ENCODE assay signal across 22 cellular contexts in the genomic region with DNA sequence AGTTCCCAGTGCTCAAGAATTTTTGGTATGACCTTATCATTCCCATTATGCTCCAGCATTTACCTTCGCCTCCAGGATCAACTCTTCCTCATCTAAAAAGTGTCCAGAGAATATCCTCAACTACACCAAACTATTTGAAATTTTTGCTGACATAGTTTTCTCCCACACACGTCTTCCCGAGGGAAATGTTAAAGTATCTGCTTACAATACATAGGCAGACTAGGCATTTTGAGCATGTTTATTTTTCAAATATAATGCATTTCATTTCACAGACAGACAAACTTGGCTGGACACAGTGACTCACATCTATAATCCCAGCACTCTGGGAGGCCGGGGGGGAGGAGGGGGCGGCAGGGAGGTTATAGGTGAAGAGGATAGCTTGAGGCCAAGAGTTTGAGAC.
DNase-seq lines count a peak whose midpoint lies in the region; ATAC-seq and TF ChIP-seq lines count a peak whose summit lies in the region.
"Had no signal": no experiment of that assay in that cellular context is flagged by ENCODE, and none has a peak within 500 bp of the region (broad histone marks: within the 10 kb centered on the region; RNA-seq: fewer than 3 reads in every experiment).

No MANE protein-coding gene starts in this region.

- WGBS in tibial nerve, 2 donors = 46 to 50% methylated on average over 5 of the region's 5 CpGs
- WGBS in prostate gland = 69% methylated on average over 5 of the region's 5 CpGs

- ATAC-seq in GM21717 (IDR thresholded peaks at IDR 0.05; ENCODE audit: unreplicated experiment) = no peak
- ATAC-seq: GM12878, GM23338 had no signal

- H3K4me1 ChIP-seq in tibial nerve = no peaks in the 10 kb centered on the region
- no peaks in the 10 kb centered on the region for H3K4me1 ChIP-seq in prostate gland (replicated peaks)
- H3K4me1 ChIP-seq: SJSA1 had no signal

- H3K9me3 ChIP-seq in tibial nerve (no peaks in the 10 kb centered on the region), prostate gland (no peaks in the 10 kb centered on the region)

- TF ChIP-seq POLR2A in tibial nerve (IDR thresholded peaks at IDR 0.05) (no peak), prostate gland (IDR thresholded peaks at IDR 0.05) (no peak)

- H3K36me3 ChIP-seq in tibial nerve = no peaks in the 10 kb centered on the region
- H3K36me3 ChIP-seq in prostate gland = no peaks in the 10 kb centered on the region
- H3K36me3 ChIP-seq: SJSA1 had no signal

- H3K27me3 ChIP-seq in tibial nerve (no peaks in the 10 kb centered on the region), prostate gland (replicated peaks; ENCODE audit: insufficient read depth) (no peaks in the 10 kb centered on the region)
- H3K27me3 ChIP-seq: SJSA1 had no signal

- H3K4me3 ChIP-seq in tibial nerve = no peak overlapping the region
- no peak overlapping the region for H3K4me3 ChIP-seq in prostate gland
- H3K4me3 ChIP-seq: GM12878, GM23338, SJSA1 had no signal

- TF ChIP-seq CTCF in tibial nerve (IDR thresholded peaks at IDR 0.05) = no peak
- TF ChIP-seq CTCF in prostate gland (IDR thresholded peaks at IDR 0.05) = no peak

- DNase-seq in amniotic epithelial cell (ENCODE audit: low read depth) = peak; percentile 52
- DNase-seq in brain pericyte (ENCODE audit: low read depth, low spot score) = peak; percentile 29
- peak; percentile 41 for DNase-seq in iris pigment epithelial cell (ENCODE audit: low read depth)
- no peak for DNase-seq in tibial nerve (ENCODE audit: low spot score in 2 of 2)
- DNase-seq in middle frontal gyrus (ENCODE audit: extremely low spot score, low spot score) = no peak
- DNase-seq in prostate gland (ENCODE audit: low spot score) = no peak
- DNase-seq: CD4-positive, CD25-positive, alpha-beta regulatory T cell; DMS 273 treated with DMSO at 0.1 percent for 48 hours; DND-41; HCEC 1CT; Karpas-422; NCI-H1417; NCI-H1694 treated with DMSO at 0.1 percent for 48 hours; NCI-H2081 treated with DMSO at 0.1 percent for 48 hours; NCI-H2171 treated with DMSO at 0.1 percent for 48 hours; NCI-H524 treated with DMSO at 0.1 percent for 48 hours; NCI-H82; OCI-M1 had no signal

- intact Hi-C loops in prostate gland (cut with DNase I) = no loop called here

- no peak for TF ChIP-seq EP300 in tibial nerve (IDR thresholded peaks at IDR 0.05)

- H3K27ac ChIP-seq in tibial nerve (no peak overlapping the region), prostate gland (no peak overlapping the region)
- H3K27ac ChIP-seq: SJSA1 had no signal

Comparison
In these comparisons a context has a peak if more than half of its experiments do, and no peak if none do; other contexts are left out.
1. DNase-seq: peak in amniotic epithelial cell (single experiment), brain pericyte (single experiment) and iris pigment epithelial cell (single experiment); none in tibial nerve (0 of 2), middle frontal gyrus (single experiment) and prostate gland (single experiment).